In genomic region chr7:2044883-2045471, GRCh38 we compare ENCODE assay signal across 22 cellular contexts.
DNase-seq lines count a peak whose midpoint lies in the region; ATAC-seq, FAIRE-seq and TF ChIP-seq lines count a peak whose summit lies in the region.
"Had no signal": no experiment of that assay in that cellular context is flagged by ENCODE, and none has a peak within 500 bp of the region (broad histone marks: within the 10 kb centered on the region; RNA-seq: fewer than 3 reads in every experiment).

No MANE protein-coding gene starts in this region.

- peaks cover 2% of the 10 kb centered on the region for H3K4me1 Mint-ChIP-seq in CD14-positive monocyte
- H3K4me1 Mint-ChIP-seq in osteocyte (ENCODE audit: unreplicated experiment) = peaks cover 8% of the 10 kb centered on the region

- H3K36me3 Mint-ChIP-seq in CD14-positive monocyte (peaks cover 29 to 46% of the 10 kb centered on the region in 2 donors), osteocyte (ENCODE audit: unreplicated experiment) (peaks cover 19% of the 10 kb centered on the region)

- peaks cover 0 to 12% (median 3%) of the 10 kb centered on the region in 7 donors for H3K9me3 Mint-ChIP-seq in CD14-positive monocyte
- peaks cover 3% of the 10 kb centered on the region for H3K9me3 Mint-ChIP-seq in osteocyte (ENCODE audit: unreplicated experiment)
- H3K9me3 Mint-ChIP-seq: CD8-positive, alpha-beta memory T cell had no signal

- no peaks in the 10 kb centered on the region for H3K36me3 ChIP-seq in A673 (ENCODE audit: insufficient read depth, low read length, poor library complexity, severe bottlenecking)
- H3K36me3 ChIP-seq in kidney (ENCODE audit: control insufficient read depth in 1 of 2, insufficient read depth in 2 of 2, low read length in 2 of 2) = peaks cover 0 to 2% of the 10 kb centered on the region in 2 donors
- peaks cover 8% of the 10 kb centered on the region for H3K36me3 ChIP-seq in WERI-Rb-1
- H3K36me3 ChIP-seq: adrenal gland, colonic mucosa, SJSA1 had no signal

- no peak overlapping the region for H3K9ac ChIP-seq in kidney (ENCODE audit: low read length in 2 of 2)

- CTCF ChIA-PET in A673 (lab: Charles Lee) = no interaction called here

- H3K27me3 Mint-ChIP-seq in CD14-positive monocyte (ENCODE audit: low read depth in 3 of 3) (peaks cover 0 to 1% (median 0%) of the 10 kb centered on the region in 3 donors), osteocyte (ENCODE audit: unreplicated experiment) (no peaks in the 10 kb centered on the region)
- H3K27me3 Mint-ChIP-seq: CD8-positive, alpha-beta memory T cell; T-helper 17 cell had no signal

- H3K4me3 Mint-ChIP-seq in CD14-positive monocyte (no peak overlapping the region), osteocyte (ENCODE audit: unreplicated experiment) (no peak overlapping the region)
- H3K4me3 Mint-ChIP-seq: CD8-positive, alpha-beta memory T cell; T-helper 17 cell had no signal

- H3K27ac ChIP-seq in A673 (ENCODE audit: low read depth, low read length, poor library complexity, severe bottlenecking) (peak overlapping the region; percentile 40), kidney (ENCODE audit: low read depth in 2 of 2, low read length in 2 of 2) (no peak overlapping the region), WERI-Rb-1 (no peak overlapping the region)
- H3K27ac ChIP-seq: adrenal gland, colonic mucosa, SJSA1 had no signal

- no peak for ATAC-seq in GM19023 (IDR thresholded peaks at IDR 0.05; ENCODE audit: unreplicated experiment)
- no peak for ATAC-seq in HG03439 (IDR thresholded peaks at IDR 0.05; ENCODE audit: unreplicated experiment)
- ATAC-seq: T-helper 17 cell had no signal

- POLR2A ChIA-PET in A673 (lab: Charles Lee; ENCODE audit: low non-redundant PET) = no interaction called here

- intact Hi-C loops in A673 (cut with micrococcal nuclease; ENCODE audit: unreplicated experiment) (no loop called here), CD14-positive monocyte (cut with micrococcal nuclease) (no loop called here), kidney (cut with DNase I) (no loop called here)

- no peak for TF ChIP-seq CTCF in A673 (conservative IDR thresholded peaks at IDR 0.05; ENCODE audit: low read depth, low read length)
- TF ChIP-seq CTCF in CD14-positive monocyte (IDR thresholded peaks at IDR 0.05) = no peak
- no peak for TF ChIP-seq CTCF in kidney (IDR thresholded peaks at IDR 0.05; ENCODE audit: borderline replicate concordance, extremely low read depth, insufficient read depth)
- TF ChIP-seq CTCF in osteocyte (IDR thresholded peaks at IDR 0.05) = no peak
- no peak for TF ChIP-seq CTCF in WERI-Rb-1 (IDR thresholded peaks at IDR 0.05; ENCODE audit: low read depth, low read length)

- no TSS peak for BruUV-seq in A673 (replicated peaks; lab: Mats Ljungman, UMichigan)

- DNase-seq in A673 (ENCODE audit: low spot score) = no peak
- DNase-seq in CD14-positive monocyte (ENCODE audit: low spot score) = peak; percentile 34
- DNase-seq in kidney = peak; percentile 50
- DNase-seq in osteocyte (ENCODE audit: extremely low spot score, unreplicated experiment) = peak; percentile 82
- no peak for DNase-seq in WERI-Rb-1
- no peak for DNase-seq in activated T-cell treated with anti-CD3 and anti-CD28 coated beads, Interleukin-2, amount 50 U/mL, for 1 hour
- DNase-seq: activated CD4-positive, alpha-beta T cell treated with anti-CD3 and anti-CD28 coated beads, Interleukin-2, amount 50 U/mL, for 4 hours; activated CD8-positive, alpha-beta memory T cell treated with anti-CD3 and anti-CD28 coated beads, Interleukin-2, amount 50 U/mL, for 4 hours; colonic mucosa; H7; IMR-90; kidney glomerular epithelial cell; NCI-H1105; NCI-H2081 treated with DMSO at 0.1 percent for 48 hours; NCI-H446 treated with DMSO at 0.1 percent for 48 hours; stimulated activated CD4-positive, alpha-beta T cell treated with anti-CD3 and anti-CD28 coated beads, Interleukin-12 subunit alpha, Interleukin-12 subunit beta, amount 100 ng/mL, for 4 hours; T-helper 17 cell had no signal

- no peaks in the 10 kb centered on the region for H3K9me3 ChIP-seq in A673 (ENCODE audit: low read depth, low read length, poor library complexity, severe bottlenecking)
- H3K9me3 ChIP-seq in kidney (ENCODE audit: control insufficient read depth in 1 of 2, low read length in 2 of 2) = no peaks in the 10 kb centered on the region
- H3K9me3 ChIP-seq in WERI-Rb-1 (ENCODE audit: severe bottlenecking) = peaks cover 7% of the 10 kb centered on the region
- H3K9me3 ChIP-seq: adrenal gland, colonic mucosa, SJSA1 had no signal

- H3K4me1 ChIP-seq in A673 (ENCODE audit: insufficient read depth, low read length, poor library complexity, severe bottlenecking) (peaks cover 38% of the 10 kb centered on the region), kidney (ENCODE audit: control insufficient read depth in 1 of 2, insufficient read depth in 1 of 2, low read depth in 1 of 2, low read length in 2 of 2) (no peaks in the 10 kb centered on the region)
- H3K4me1 ChIP-seq: adrenal gland, colonic mucosa, SJSA1 had no signal

- H3K4me3 ChIP-seq in A673 (ENCODE audit: low read depth, low read length, poor library complexity, severe bottlenecking) (no peak overlapping the region), kidney (ENCODE audit: low read length in 2 of 2) (no peak overlapping the region), WERI-Rb-1 (ENCODE audit: low read depth, low read length) (no peak overlapping the region)
- H3K4me3 ChIP-seq: adrenal gland, colonic mucosa, SJSA1 had no signal

- H3K27me3 ChIP-seq in A673 (replicated peaks; ENCODE audit: insufficient read depth, low read depth, low read length, poor library complexity) = no peaks in the 10 kb centered on the region
- H3K27me3 ChIP-seq in WERI-Rb-1 (ENCODE audit: insufficient read depth, low read depth, severe bottlenecking) = no peaks in the 10 kb centered on the region
- H3K27me3 ChIP-seq: adrenal gland, colonic mucosa, SJSA1 had no signal

- no peak for FAIRE-seq in kidney (lab: Jason Lieb, UNC)

- H3K27ac Mint-ChIP-seq in CD14-positive monocyte = peak overlapping the region in 1 of 7 donors; percentile 10
- no peak overlapping the region for H3K27ac Mint-ChIP-seq in osteocyte (ENCODE audit: unreplicated experiment)
- H3K27ac Mint-ChIP-seq: CD8-positive, alpha-beta memory T cell; T-helper 17 cell had no signal

Comparison
In these comparisons a context has a peak if more than half of its experiments do, and no peak if none do; other contexts are left out.
1. DNase-seq: peak in CD14-positive monocyte (single experiment), kidney (single experiment) and osteocyte (single experiment); none in A673 (single experiment), WERI-Rb-1 (single experiment) and activated T-cell treated with anti-CD3 and anti-CD28 coated beads, Interleukin-2, amount 50 U/mL, for 1 hour (single experiment).